Comparison of ENCODE assay signal across 11 cellular contexts in genomic region chr12:113860950-113861349, GRCh38.
A peak's percentile ranks its signal among the peaks of the same experiment; 100 is the strongest.
DNase-seq lines count a peak whose midpoint lies in the region; TF ChIP-seq lines count a peak whose summit lies in the region.
"Had no signal": no experiment of that assay in that cellular context is flagged by ENCODE, and none has a peak within 500 bp of the region (broad histone marks: within the 10 kb centered on the region; RNA-seq: fewer than 3 reads in every experiment).

No MANE protein-coding gene starts in this region.

- H3K4me1 ChIP-seq in neutrophil (ENCODE audit: control insufficient read depth in 1 of 2, insufficient read depth in 1 of 2, low read depth in 1 of 2, low read length in 1 of 2), result peaks cover 55 to 57% of the 10 kb centered on the region in 2 experiments

- TF ChIP-seq CTCF in neutrophil (IDR thresholded peaks at IDR 0.05), result no peak

- H3K27ac ChIP-seq in neutrophil, result peak overlapping the region; percentile 62

- peak overlapping the region in 1 of 2 experiments; percentile 11 for H3K4me3 ChIP-seq in neutrophil (ENCODE audit: low read depth in 1 of 2, low read length in 1 of 2)

- no peaks in the 10 kb centered on the region for H3K36me3 ChIP-seq in neutrophil

- no peaks in the 10 kb centered on the region for H3K9me3 ChIP-seq in neutrophil

- DNase-seq in GM03348 (ENCODE audit: low spot score) (peak; percentile 73), NOMO-1 (lab: John Stamatoyannopoulos, UW; ENCODE audit: unreplicated experiment in 2 of 2) (peak; percentile 79 to 83), dedifferentiated amniotic fluid mesenchymal stem cell (ENCODE audit: extremely low spot score) (peak; percentile 63), NCI-H524 treated with DMSO at 0.1 percent for 48 hours (lab: John Stamatoyannopoulos, UW) (no peak), NAMALWA (ENCODE audit: low spot score) (no peak), NCI-H1694 treated with DMSO at 0.1 percent for 48 hours (lab: John Stamatoyannopoulos, UW) (no peak), NCI-H2107 (lab: John Stamatoyannopoulos, UW) (no peak)
- DNase-seq: activated CD8-positive, alpha-beta memory T cell treated with anti-CD3 and anti-CD28 coated beads, Interleukin-2, amount 10 ng/mL, durations not matched to agents 7 days and 5 days; NCI-H1436 treated with DMSO at 0.1 percent for 48 hours; right cardiac atrium had no signal

- H3K27me3 ChIP-seq in neutrophil, result no peaks in the 10 kb centered on the region

Comparison
In these comparisons a context has a peak if more than half of its experiments do, and no peak if none do; other contexts are left out.
1. DNase-seq: peak in GM03348 (single experiment), NOMO-1 (2 of 2) and dedifferentiated amniotic fluid mesenchymal stem cell (single experiment); none in NCI-H524 treated with DMSO at 0.1 percent for 48 hours (single experiment), NAMALWA (single experiment), NCI-H1694 treated with DMSO at 0.1 percent for 48 hours (single experiment) and NCI-H2107 (single experiment).